25 cellular contexts compared by ENCODE assay signal in genomic region chr11:47375020-47375419, GRCh38.
A peak's percentile ranks its signal among the peaks of the same experiment; 100 is the strongest.
DNase-seq lines count a peak whose midpoint lies in the region; ATAC-seq and TF ChIP-seq lines count a peak whose summit lies in the region.
"Had no signal": no experiment of that assay in that cellular context is flagged by ENCODE, and none has a peak within 500 bp of the region (broad histone marks: within the 10 kb centered on the region; RNA-seq: fewer than 3 reads in every experiment).

No MANE protein-coding gene starts in this region.

- H3K36me3 ChIP-seq in DOHH2 (ENCODE audit: control insufficient read depth, low read length) = peaks cover 64% of the 10 kb centered on the region
- H3K36me3 ChIP-seq in OCI-LY1 (ENCODE audit: insufficient read depth, low read length) = peaks cover 39% of the 10 kb centered on the region
- H3K36me3 ChIP-seq: gastrocnemius medialis, pancreas, right atrium auricular region had no signal

- H3K9me3 Mint-ChIP-seq in memory B cell = no peaks in the 10 kb centered on the region
- no peaks in the 10 kb centered on the region for H3K9me3 Mint-ChIP-seq in stimulated activated effector memory CD8-positive, alpha-beta T cell treated with anti-CD3 and anti-CD28 coated beads, Interleukin-12 subunit alpha, Interleukin-12 subunit beta, amount 100 ng/mL, for 72 hours
- H3K9me3 Mint-ChIP-seq: activated CD4-positive, alpha-beta memory T cell treated with anti-CD3 and anti-CD28 coated beads, Interleukin-2, amount 10 ng/mL, durations not matched to agents 7 days and 5 days; activated naive CD8-positive, alpha-beta T cell treated with anti-CD3 and anti-CD28 coated beads for 36 hours; CD8-positive, alpha-beta memory T cell; natural killer cell treated with Interleukin-12 subunit alpha and Interleukin-12 subunit beta and Interleukin-15 and Interleukin-18, amount 100 ng/mL, for 72 hours had no signal

- no peak overlapping the region for H2AFZ ChIP-seq in OCI-LY1 (ENCODE audit: low read length)
- H2AFZ ChIP-seq: hepatocyte had no signal

- H3K36me3 Mint-ChIP-seq in memory B cell = peaks cover 18% of the 10 kb centered on the region
- no peaks in the 10 kb centered on the region for H3K36me3 Mint-ChIP-seq in stimulated activated effector memory CD8-positive, alpha-beta T cell treated with anti-CD3 and anti-CD28 coated beads, Interleukin-12 subunit alpha, Interleukin-12 subunit beta, amount 100 ng/mL, for 72 hours
- H3K36me3 Mint-ChIP-seq: activated naive CD8-positive, alpha-beta T cell treated with anti-CD3 and anti-CD28 coated beads for 36 hours; CD8-positive, alpha-beta memory T cell; natural killer cell treated with Interleukin-12 subunit alpha and Interleukin-12 subunit beta and Interleukin-15 and Interleukin-18, amount 100 ng/mL, for 72 hours had no signal

- no peaks in the 10 kb centered on the region for H3K9me2 ChIP-seq in DOHH2 (replicated peaks; ENCODE audit: control insufficient read depth, low read length)
- no peaks in the 10 kb centered on the region for H3K9me2 ChIP-seq in OCI-LY1 (ENCODE audit: low read depth, low read length)

- peak overlapping the region; percentile 11; the same call in 1 of the 2 replicates for H3K4me2 ChIP-seq in DOHH2 (ENCODE audit: low read length)
- H3K4me2 ChIP-seq in OCI-LY1 (ENCODE audit: low read length) = peak overlapping the region; percentile 71
- H3K4me2 ChIP-seq: hepatocyte had no signal

- H3K27ac Mint-ChIP-seq in memory B cell = peak overlapping the region; percentile 42
- H3K27ac Mint-ChIP-seq in stimulated activated effector memory CD8-positive, alpha-beta T cell treated with anti-CD3 and anti-CD28 coated beads, Interleukin-12 subunit alpha, Interleukin-12 subunit beta, amount 100 ng/mL, for 72 hours = peak overlapping the region; percentile 17
- H3K27ac Mint-ChIP-seq: activated CD4-positive, alpha-beta memory T cell treated with anti-CD3 and anti-CD28 coated beads, Interleukin-2, amount 10 ng/mL, durations not matched to agents 7 days and 5 days; activated naive CD8-positive, alpha-beta T cell treated with anti-CD3 and anti-CD28 coated beads for 36 hours had no signal

- H3K27me3 ChIP-seq in DOHH2 (ENCODE audit: control insufficient read depth, low read length) = no peaks in the 10 kb centered on the region
- H3K27me3 ChIP-seq in OCI-LY1 (ENCODE audit: insufficient read depth, low read length) = no peaks in the 10 kb centered on the region
- H3K27me3 ChIP-seq: gastrocnemius medialis, hepatocyte, pancreas, right atrium auricular region, testis had no signal

- H3K79me2 ChIP-seq in DOHH2 (ENCODE audit: control insufficient read depth, low read length) (peaks cover 66% of the 10 kb centered on the region), OCI-LY1 (ENCODE audit: insufficient read depth, low read length) (peaks cover 14% of the 10 kb centered on the region; the same call in 1 of the 2 replicates)
- H3K79me2 ChIP-seq: hepatocyte had no signal

- H4K20me1 ChIP-seq in DOHH2 (ENCODE audit: control insufficient read depth, insufficient read depth, low read depth, low read length) (no peaks in the 10 kb centered on the region), OCI-LY1 (ENCODE audit: insufficient read depth, low read length) (no peaks in the 10 kb centered on the region)

- H3K4me3 ChIP-seq in DOHH2 (ENCODE audit: low read length) = no peak overlapping the region; the same call in 1 of the 2 replicates
- no peak overlapping the region for H3K4me3 ChIP-seq in OCI-LY1 (ENCODE audit: low read depth, low read length, poor library complexity, severe bottlenecking)
- H3K4me3 ChIP-seq: gastrocnemius medialis, hepatocyte, testis had no signal

- peaks cover 21% of the 10 kb centered on the region for H3K4me1 Mint-ChIP-seq in memory B cell
- peaks cover 19% of the 10 kb centered on the region for H3K4me1 Mint-ChIP-seq in stimulated activated effector memory CD8-positive, alpha-beta T cell treated with anti-CD3 and anti-CD28 coated beads, Interleukin-12 subunit alpha, Interleukin-12 subunit beta, amount 100 ng/mL, for 72 hours
- H3K4me1 Mint-ChIP-seq: activated CD4-positive, alpha-beta memory T cell treated with anti-CD3 and anti-CD28 coated beads, Interleukin-2, amount 10 ng/mL, durations not matched to agents 7 days and 5 days had no signal

- TF ChIP-seq CTCF in DOHH2 (IDR thresholded peaks at IDR 0.05; ENCODE audit: low read depth, low read length, poor library complexity, severe bottlenecking) (no peak), OCI-LY1 (IDR thresholded peaks at IDR 0.05; ENCODE audit: low read length) (no peak)

- TF ChIP-seq POLR2A in erythroblast (IDR thresholded peaks at IDR 0.05; ENCODE audit: low read length) = no peak

- peak overlapping the region; percentile 54 for H3K4me3 Mint-ChIP-seq in memory B cell
- H3K4me3 Mint-ChIP-seq in stimulated activated effector memory CD8-positive, alpha-beta T cell treated with anti-CD3 and anti-CD28 coated beads, Interleukin-12 subunit alpha, Interleukin-12 subunit beta, amount 100 ng/mL, for 72 hours = no peak overlapping the region
- H3K4me3 Mint-ChIP-seq: activated CD4-positive, alpha-beta memory T cell treated with anti-CD3 and anti-CD28 coated beads, Interleukin-2, amount 10 ng/mL, durations not matched to agents 7 days and 5 days; activated naive CD8-positive, alpha-beta T cell treated with anti-CD3 and anti-CD28 coated beads for 36 hours; CD8-positive, alpha-beta memory T cell had no signal

- H3F3A ChIP-seq in DOHH2 (ENCODE audit: control insufficient read depth, insufficient read depth) = no peaks in the 10 kb centered on the region
- no peaks in the 10 kb centered on the region for H3F3A ChIP-seq in OCI-LY1 (ENCODE audit: insufficient read depth, low read length)

- peaks cover 46% of the 10 kb centered on the region for H3K4me1 ChIP-seq in DOHH2 (ENCODE audit: control insufficient read depth, low read length)
- peaks cover 45% of the 10 kb centered on the region for H3K4me1 ChIP-seq in OCI-LY1 (ENCODE audit: insufficient read depth, low read length, severe bottlenecking)
- H3K4me1 ChIP-seq: pancreas, testis had no signal

- DNase-seq in memory B cell (ENCODE audit: low spot score in 2 of 2) (no peak), NCI-H69 (lab: John Stamatoyannopoulos, UW) (no peak), erythroblast (lab: John Stamatoyannopoulos, UW) (no peak)
- no peak for DNase-seq in stimulated activated effector memory CD8-positive, alpha-beta T cell treated with anti-CD3 and anti-CD28 coated beads, Interleukin-12 subunit alpha, Interleukin-12 subunit beta, amount 100 ng/mL, for 72 hours (ENCODE audit: low spot score in 2 of 2)
- DNase-seq in activated CD8-positive, alpha-beta memory T cell treated with anti-CD3 and anti-CD28 coated beads, Interleukin-2, amount 50 U/mL, for 48 hours = no peak
- DNase-seq: activated CD4-positive, alpha-beta memory T cell treated with anti-CD3 and anti-CD28 coated beads, Interleukin-2, amount 10 ng/mL, durations not matched to agents 7 days and 5 days; activated CD4-positive, CD25-positive, alpha-beta regulatory T cell treated with anti-CD3 and anti-CD28 coated beads, Interleukin-2, amount 50 U/mL, for 72 hours; CD8-positive, alpha-beta memory T cell; central memory CD4-positive, alpha-beta T cell; gastrocnemius medialis; GOT3; left colon; NCI-H2081; NCI-H2227 treated with DMSO at 0.1 percent for 48 hours; NCI-H526 treated with DMSO at 0.1 percent for 48 hours; pancreas; stimulated activated CD4-positive, alpha-beta T cell treated with anti-CD3 and anti-CD28 coated beads, Interleukin-12 subunit alpha, Interleukin-12 subunit beta, amount 100 ng/mL, for 4 hours; testis had no signal

- no peaks in the 10 kb centered on the region for H3K27me3 Mint-ChIP-seq in memory B cell
- H3K27me3 Mint-ChIP-seq: activated CD4-positive, alpha-beta memory T cell treated with anti-CD3 and anti-CD28 coated beads, Interleukin-2, amount 10 ng/mL, durations not matched to agents 7 days and 5 days; activated naive CD8-positive, alpha-beta T cell treated with anti-CD3 and anti-CD28 coated beads for 36 hours; CD8-positive, alpha-beta memory T cell; natural killer cell treated with Interleukin-12 subunit alpha and Interleukin-12 subunit beta and Interleukin-15 and Interleukin-18, amount 100 ng/mL, for 72 hours had no signal

- H3K27ac ChIP-seq in DOHH2 (ENCODE audit: low read depth, low read length) (no peak overlapping the region), OCI-LY1 (ENCODE audit: low read depth, low read length, poor library complexity, severe bottlenecking) (peak overlapping the region; percentile 90)
- H3K27ac ChIP-seq: gastrocnemius medialis, hepatocyte, pancreas, right atrium auricular region, testis had no signal

- H3K9me3 ChIP-seq in DOHH2 (ENCODE audit: control insufficient read depth, insufficient read depth, low read length) = no peaks in the 10 kb centered on the region
- no peaks in the 10 kb centered on the region for H3K9me3 ChIP-seq in OCI-LY1 (ENCODE audit: low read length)
- H3K9me3 ChIP-seq: gastrocnemius medialis, pancreas, right atrium auricular region, testis had no signal

- H3K9ac ChIP-seq in OCI-LY1 (ENCODE audit: low read length) = no peak overlapping the region; the same call in 1 of the 2 replicates

- no peak for ATAC-seq in memory B cell (ENCODE audit: low read depth)
- ATAC-seq in stimulated activated effector memory CD8-positive, alpha-beta T cell treated with anti-CD3 and anti-CD28 coated beads, Interleukin-12 subunit alpha, Interleukin-12 subunit beta, amount 100 ng/mL, for 72 hours = no peak
- ATAC-seq in HG02623 (IDR thresholded peaks at IDR 0.05; ENCODE audit: unreplicated experiment) = no peak
- ATAC-seq: gastrocnemius medialis, left colon had no signal
